Comparison of ENCODE assay signal across 29 cellular contexts in the genomic region with DNA sequence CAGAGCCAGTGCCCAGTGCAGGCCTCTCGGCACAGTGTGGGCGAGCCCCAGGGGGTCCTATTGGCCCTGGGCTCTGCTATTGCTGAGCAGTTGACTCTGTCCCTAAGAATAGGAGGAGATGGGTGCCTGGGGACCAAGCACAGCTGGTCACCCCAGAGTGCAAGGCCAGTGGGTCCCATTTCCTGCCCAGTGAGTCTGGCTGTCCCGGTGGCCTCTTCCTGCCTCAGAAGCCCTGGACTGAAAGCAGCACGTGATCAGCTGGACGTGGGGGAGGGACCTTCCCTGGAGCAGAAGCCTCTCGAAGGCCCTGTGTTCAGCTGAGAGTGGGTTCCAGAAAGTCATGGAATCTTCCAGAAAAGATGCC. TPM values are rescaled to one million over a fixed set of nuclear protein-coding genes. Genes with fewer than 3 reads are reported as not detected.
DNase-seq lines count a peak whose midpoint lies in the region; ATAC-seq and TF ChIP-seq lines count a peak whose summit lies in the region.
"Had no signal": no experiment of that assay in that cellular context is flagged by ENCODE, and none has a peak within 500 bp of the region (broad histone marks: within the 10 kb centered on the region; RNA-seq: fewer than 3 reads in every experiment).

No MANE protein-coding gene starts in this region.

- CTCF ChIA-PET in Panc1 (lab: Charles Lee), result no interaction called here

- 44% methylated on average over 6 of the region's 6 CpGs for WGBS in smooth muscle cell (ENCODE audit: low lambda C conversion rate)

- ATAC-seq in Panc1 (no peak), HG03439 (IDR thresholded peaks at IDR 0.05; ENCODE audit: unreplicated experiment) (no peak)
- ATAC-seq: activated T-helper 17 cell treated with anti-CD3 and anti-CD28 coated beads, Interleukin-2, amount 50 U/mL, for 72 hours; effector memory CD8-positive, alpha-beta T cell; esophagus mucosa; gastroesophageal sphincter; natural killer cell; PC-3; stimulated activated naive B cell treated with anti-CD40 and anti-IgM and Interleukin-4, amounts not matched to agents 10 μg/mL and 1 μg/mL and 100 μg/mL, for 72 hours had no signal

- H3K9ac ChIP-seq in skeletal muscle tissue (ENCODE audit: low read depth in 1 of 3, low read length in 3 of 3) (no peak overlapping the region), smooth muscle cell (ENCODE audit: low read depth) (no peak overlapping the region)

- H3K27me3 ChIP-seq in Panc1 (ENCODE audit: control insufficient read depth, insufficient read depth, low read length), result no peaks in the 10 kb centered on the region
- no peaks in the 10 kb centered on the region for H3K27me3 ChIP-seq in skeletal muscle tissue (ENCODE audit: control insufficient read depth in 3 of 3, insufficient read depth in 3 of 3, low read length in 3 of 3)
- no peaks in the 10 kb centered on the region for H3K27me3 ChIP-seq in smooth muscle cell (ENCODE audit: low read depth)
- H3K27me3 ChIP-seq: gastroesophageal sphincter, SJCRH30, testis had no signal

- no peaks in the 10 kb centered on the region for H3K36me3 ChIP-seq in Panc1 (ENCODE audit: control insufficient read depth, insufficient read depth, low read length)
- H3K36me3 ChIP-seq in skeletal muscle tissue (ENCODE audit: control insufficient read depth in 3 of 3, insufficient read depth in 3 of 3, low read length in 3 of 3), result no peaks in the 10 kb centered on the region
- no peaks in the 10 kb centered on the region for H3K36me3 ChIP-seq in smooth muscle cell (ENCODE audit: low read depth)
- H3K36me3 ChIP-seq: gastroesophageal sphincter, SJCRH30 had no signal

- in situ Hi-C loops in Panc1 (cut with HindIII; ENCODE audit: low pct_unique_long_range_greater_than_20kb, low sequenced_read_pairs), result no loop called here

- intact Hi-C loops in Panc1 (cut with micrococcal nuclease; ENCODE audit: unreplicated experiment), result no loop called here

- POLR2A ChIA-PET in Panc1 (lab: Charles Lee), result no interaction called here

- H3K4me1 ChIP-seq in Panc1 (ENCODE audit: control insufficient read depth, insufficient read depth, low read length), result peaks cover 14% of the 10 kb centered on the region
- H3K4me1 ChIP-seq in skeletal muscle tissue (ENCODE audit: control insufficient read depth in 3 of 3, insufficient read depth in 3 of 3, low read length in 3 of 3), result peaks cover 0 to 13% (median 13%) of the 10 kb centered on the region in 3 donors
- H3K4me1 ChIP-seq in smooth muscle cell (ENCODE audit: low read depth), result no peaks in the 10 kb centered on the region
- H3K4me1 ChIP-seq: SJCRH30, testis had no signal

- H3K79me2 ChIP-seq in smooth muscle cell (ENCODE audit: low read depth), result no peaks in the 10 kb centered on the region

- no peaks in the 10 kb centered on the region for H3K9me3 ChIP-seq in Panc1 (ENCODE audit: control insufficient read depth, insufficient read depth, low read depth, low read length)
- H3K9me3 ChIP-seq in skeletal muscle tissue (ENCODE audit: control insufficient read depth in 3 of 3, low read length in 3 of 3), result no peaks in the 10 kb centered on the region
- H3K9me3 ChIP-seq in smooth muscle cell (replicated peaks; ENCODE audit: low read depth), result no peaks in the 10 kb centered on the region
- H3K9me3 ChIP-seq: gastroesophageal sphincter, SJCRH30, testis had no signal

- no peak overlapping the region for H3K4me2 ChIP-seq in smooth muscle cell

- no peak for DNase-seq in Panc1 (ENCODE audit: low read depth, low spot score)
- no peak for DNase-seq in caudate nucleus (lab: John Stamatoyannopoulos, UW)
- DNase-seq in lung microvascular endothelial cell (ENCODE audit: low read depth in 2 of 2), result peak; percentile 17 to 40
- DNase-seq in smooth muscle cell (lab: John Stamatoyannopoulos, UW; ENCODE audit: unreplicated experiment), result no peak
- no peak for DNase-seq in mesenteric fat pad (ENCODE audit: low spot score)
- DNase-seq: activated CD4-positive, alpha-beta T cell treated with anti-CD3 and anti-CD28 coated beads, Interleukin-2, amount 50 U/mL, for 1 hour; activated CD8-positive, alpha-beta memory T cell treated with anti-CD3 and anti-CD28 coated beads, Interleukin-2, amount 50 U/mL, for 4 hours; activated naive CD8-positive, alpha-beta T cell treated with anti-CD3 and anti-CD28 coated beads, Interleukin-2, amount 10 ng/mL, durations not matched to agents 7 days and 5 days; CD8-positive, alpha-beta memory T cell; DMS53; effector memory CD8-positive, alpha-beta T cell; GDM1; H7; Kasumi-1; natural killer cell; NCI-H1092; NCI-H2029 treated with DMSO at 0.1 percent for 48 hours; NCI-H345; PC-3; SJCRH30; stimulated activated naive B cell treated with anti-CD40 and anti-IgM and Interleukin-4, amounts not matched to agents 10 μg/mL and 1 μg/mL and 100 μg/mL, for 72 hours; T-helper 1 cell; testis had no signal

- no peak overlapping the region for H2AFZ ChIP-seq in smooth muscle cell (ENCODE audit: low read depth)

- BruUV-seq in Panc1 (replicated peaks; lab: Mats Ljungman, UMichigan), result no TSS peak

- H3K27ac ChIP-seq in Panc1 (ENCODE audit: low read length) (0 out of 2 replicates have a peak overlapping the region, but pooled peaks have one; percentile 23), caudate nucleus (ENCODE audit: low read depth, low read length) (peak overlapping the region; percentile 30), skeletal muscle tissue (ENCODE audit: low read depth, low read length) (peak overlapping the region; percentile 25), smooth muscle cell (ENCODE audit: low read depth) (no peak overlapping the region)
- H3K27ac ChIP-seq: gastroesophageal sphincter, SJCRH30, skin epidermis, testis had no signal

- no peaks in the 10 kb centered on the region for H3F3A ChIP-seq in smooth muscle cell (ENCODE audit: low read depth)

- no peak overlapping the region for H3K4me3 ChIP-seq in Panc1 (ENCODE audit: low read depth in 2 of 2, low read length in 2 of 2)
- H3K4me3 ChIP-seq in skeletal muscle tissue (ENCODE audit: low read length in 3 of 3), result no peak overlapping the region
- H3K4me3 ChIP-seq in smooth muscle cell, result no peak overlapping the region
- H3K4me3 ChIP-seq: gastroesophageal sphincter, SJCRH30, skin epidermis, testis had no signal

- H4K20me1 ChIP-seq in smooth muscle cell (ENCODE audit: low read depth), result no peaks in the 10 kb centered on the region

- TF ChIP-seq CTCF in Panc1 (IDR thresholded peaks at IDR 0.05) (no peak), smooth muscle cell (IDR thresholded peaks at IDR 0.05; ENCODE audit: borderline replicate concordance, insufficient read depth, poor library complexity, severe bottlenecking) (no peak)

RNA-seq across cellular contexts. Expression of a gene that starts 42.0 kb away (rescaled TPM):
- total RNA-seq in Panc1 (2021; ENCODE audit: unreplicated experiment), result 51.6 TPM
- 56.2 TPM for polyA plus RNA-seq in Panc1 (2012; ENCODE audit: insufficient read length)
- total RNA-seq in lung microvascular endothelial cell, result 6.5 and 9.1 TPM in 2 replicates
- total RNA-seq in skeletal muscle tissue, result 11.0 TPM
- 6.9 and 13.2 TPM in 2 replicates for total RNA-seq in smooth muscle cell
- 8.3 and 9.3 TPM in 2 replicates for polyA plus RNA-seq in smooth muscle cell
- total RNA-seq in mesenteric fat pad, result 30.4 TPM

Comparison
In these comparisons a context has a peak if more than half of its experiments do, and no peak if none do; other contexts are left out.
1. DNase-seq: peak in lung microvascular endothelial cell (2 of 2); none in Panc1 (single experiment), caudate nucleus (0 of 61), smooth muscle cell (single experiment) and mesenteric fat pad (single experiment).